ENCODE assay signal across 17 cellular contexts in genomic region chr20:24657878-24658620, GRCh38.
A peak's percentile ranks its signal among the peaks of the same experiment; 100 is the strongest.
DNase-seq lines count a peak whose midpoint lies in the region; ATAC-seq and TF ChIP-seq lines count a peak whose summit lies in the region.
"Had no signal": no experiment of that assay in that cellular context is flagged by ENCODE, and none has a peak within 500 bp of the region (broad histone marks: within the 10 kb centered on the region; RNA-seq: fewer than 3 reads in every experiment).

No MANE protein-coding gene starts in this region.

- H3K9me3 ChIP-seq in BLaER1 (no peaks in the 10 kb centered on the region), PC-3 (ENCODE audit: low read length) (no peaks in the 10 kb centered on the region), GM23248 (ENCODE audit: low read depth) (no peaks in the 10 kb centered on the region)

- in situ Hi-C loops in GM23248 (cut with MboI): no loop called here

- H3K27ac ChIP-seq in BLaER1 (no peak overlapping the region), PC-3 (ENCODE audit: low read length) (no peak overlapping the region), GM23248 (no peak overlapping the region)
- H3K27ac ChIP-seq: C4-2B had no signal

- H3F3A ChIP-seq in PC-3 (ENCODE audit: low read length, unreplicated experiment): no peaks in the 10 kb centered on the region
- no peaks in the 10 kb centered on the region for H3F3A ChIP-seq in GM23248 (ENCODE audit: insufficient read depth)

- TF ChIP-seq CTCF in PC-3 (conservative IDR thresholded peaks at IDR 0.05; ENCODE audit: low read depth, low read length) (no peak), chondrocyte (IDR thresholded peaks at IDR 0.05) (no peak)

- H3K27ac Mint-ChIP-seq in chondrocyte (ENCODE audit: unreplicated experiment): peak overlapping the region; percentile 74
- H3K27ac Mint-ChIP-seq in activated CD4-positive, alpha-beta T cell treated with anti-CD3 and anti-CD28 coated beads, Interleukin-2, amount 10 ng/mL, durations not matched to agents 7 days and 5 days: no peak overlapping the region
- H3K27ac Mint-ChIP-seq: IgD-negative memory B cell had no signal

- no peak overlapping the region for H3K4me3 Mint-ChIP-seq in chondrocyte (ENCODE audit: unreplicated experiment)
- no peak overlapping the region for H3K4me3 Mint-ChIP-seq in activated CD4-positive, alpha-beta T cell treated with anti-CD3 and anti-CD28 coated beads, Interleukin-2, amount 10 ng/mL, durations not matched to agents 7 days and 5 days
- H3K4me3 Mint-ChIP-seq: IgD-negative memory B cell had no signal

- H3K36me3 Mint-ChIP-seq in chondrocyte (ENCODE audit: low read depth): peaks cover 2% of the 10 kb centered on the region
- H3K36me3 Mint-ChIP-seq in activated CD4-positive, alpha-beta T cell treated with anti-CD3 and anti-CD28 coated beads, Interleukin-2, amount 10 ng/mL, durations not matched to agents 7 days and 5 days (ENCODE audit: low read depth): no peaks in the 10 kb centered on the region

- no TSS peak for BruUV-seq in PC-3 (replicated peaks; lab: Mats Ljungman, UMichigan)

- H2AFZ ChIP-seq in PC-3 (ENCODE audit: low read length) (peak overlapping the region; percentile 1; the same call in 1 of the 2 replicates), GM23248 (no peak overlapping the region)

- no peak for ATAC-seq in PC-3
- ATAC-seq: SK-N-SH treated with all-trans-retinoic acid at 6 μM for 48 hours had no signal

- POLR2A ChIA-PET in PC-3 (lab: Charles Lee; ENCODE audit: unreplicated experiment): no interaction called here
- POLR2A ChIA-PET in activated CD4-positive, alpha-beta T cell treated with anti-CD3 and anti-CD28 coated beads, Interleukin-2, amount 10 ng/mL, durations not matched to agents 7 days and 5 days (lab: Charles Lee): no interaction called here
- POLR2A ChIA-PET in HEK293T (lab: Yijun Ruan, JAX): no interaction called here

- H3K27me3 ChIP-seq in BLaER1 (no peaks in the 10 kb centered on the region), PC-3 (ENCODE audit: low read length) (no peaks in the 10 kb centered on the region), GM23248 (replicated peaks; ENCODE audit: insufficient read depth) (0 out of 2 replicates have a peak, but pooled peaks cover 2% of the 10 kb centered on the region)

- no peaks in the 10 kb centered on the region for H3K9me3 Mint-ChIP-seq in chondrocyte (ENCODE audit: low read depth)
- no peaks in the 10 kb centered on the region for H3K9me3 Mint-ChIP-seq in activated CD4-positive, alpha-beta T cell treated with anti-CD3 and anti-CD28 coated beads, Interleukin-2, amount 10 ng/mL, durations not matched to agents 7 days and 5 days
- H3K9me3 Mint-ChIP-seq: IgD-negative memory B cell had no signal

- WGBS in GM23248 (ENCODE audit: low coverage in 1 of 2, low lambda C conversion rate in 2 of 2, missing lambda C conversion rate in 2 of 2), 2 experiments: 83 to 85% methylated on average over 24 to 27 of the region's 27 CpGs

- H4K20me1 ChIP-seq in BLaER1 (no peaks in the 10 kb centered on the region), PC-3 (ENCODE audit: low read length) (no peaks in the 10 kb centered on the region), GM23248 (ENCODE audit: insufficient read depth) (no peaks in the 10 kb centered on the region)

- intact Hi-C loops in PC-3 (cut with micrococcal nuclease) (loop anchor here (2.0 kb wide), 1 partner anchor 123 kb away; no protein-coding TSS in a partner anchor), posterior vena cava (cut with DNase I) (no loop called here)

- H3K79me2 ChIP-seq in PC-3 (ENCODE audit: low read length) (no peaks in the 10 kb centered on the region), GM23248 (ENCODE audit: insufficient read depth) (no peaks in the 10 kb centered on the region)

- H3K4me2 ChIP-seq in BLaER1 (peak overlapping the region; percentile 67), PC-3 (ENCODE audit: low read length) (peak overlapping the region; percentile 44; the same call in 1 of the 2 replicates), GM23248 (ENCODE audit: unreplicated experiment) (no peak overlapping the region)

- H3K9ac ChIP-seq in BLaER1: no peak overlapping the region
- no peak overlapping the region for H3K9ac ChIP-seq in PC-3 (ENCODE audit: low read length)
- H3K9ac ChIP-seq in GM23248: no peak overlapping the region

- no peaks in the 10 kb centered on the region for H3K27me3 Mint-ChIP-seq in chondrocyte (ENCODE audit: low read depth)
- no peaks in the 10 kb centered on the region for H3K27me3 Mint-ChIP-seq in activated CD4-positive, alpha-beta T cell treated with anti-CD3 and anti-CD28 coated beads, Interleukin-2, amount 10 ng/mL, durations not matched to agents 7 days and 5 days

- DNase-seq in PC-3 (no peak), chondrocyte (ENCODE audit: low spot score) (peak; percentile 84), posterior vena cava (ENCODE audit: low spot score) (peak; percentile 76), HEK293T (ENCODE audit: extremely low spot score) (no peak), GM23248 (no peak)
- no peak for DNase-seq in activated CD4-positive, alpha-beta T cell treated with anti-CD3 and anti-CD28 coated beads, Interleukin-2, amount 10 ng/mL, durations not matched to agents 7 days and 5 days
- DNase-seq: Karpas-422, NCI-H1436 treated with DMSO at 0.1 percent for 48 hours, NCI-H2107, NCI-H510A, NCI-H774, RPMI8226, SHP77 treated with DMSO at 0.1 percent for 48 hours had no signal

- H3K4me1 Mint-ChIP-seq in chondrocyte (ENCODE audit: low read depth): peaks cover 48% of the 10 kb centered on the region
- H3K4me1 Mint-ChIP-seq in activated CD4-positive, alpha-beta T cell treated with anti-CD3 and anti-CD28 coated beads, Interleukin-2, amount 10 ng/mL, durations not matched to agents 7 days and 5 days: peaks cover 2% of the 10 kb centered on the region

- CTCF ChIA-PET in PC-3 (lab: Charles Lee) (no interaction called here), HEK293T (lab: Yijun Ruan, JAX) (no interaction called here)
- CTCF ChIA-PET in activated CD4-positive, alpha-beta T cell treated with anti-CD3 and anti-CD28 coated beads, Interleukin-2, amount 10 ng/mL, durations not matched to agents 7 days and 5 days (lab: Charles Lee): interaction anchor here (0.6 kb wide), 1 partner anchor 33 kb away, joined by 3 read pairs; no protein-coding TSS in a partner anchor

- no peaks in the 10 kb centered on the region for H3K9me2 ChIP-seq in PC-3 (replicated peaks; ENCODE audit: low read length)
- no peaks in the 10 kb centered on the region for H3K9me2 ChIP-seq in GM23248 (ENCODE audit: insufficient read depth)

- H3K4me1 ChIP-seq in BLaER1 (peaks cover 84% of the 10 kb centered on the region), PC-3 (ENCODE audit: insufficient read depth, low read length) (peaks cover 19% of the 10 kb centered on the region), GM23248 (ENCODE audit: insufficient read depth) (peaks cover 9% of the 10 kb centered on the region)

- H3K36me3 ChIP-seq in BLaER1 (no peaks in the 10 kb centered on the region), PC-3 (ENCODE audit: low read depth, low read length) (no peaks in the 10 kb centered on the region), GM23248 (ENCODE audit: low read depth) (no peaks in the 10 kb centered on the region)

- H3K4me3 ChIP-seq in BLaER1 (no peak overlapping the region), PC-3 (ENCODE audit: low read length) (no peak overlapping the region; the same call in 1 of the 2 replicates), GM23248 (no peak overlapping the region)

TF ChIP-seq in HEK293T, 16 proteins besides CTCF, POLR2A, EP300 and RAD21:
- TF ChIP-seq ARNT (IDR thresholded peaks at IDR 0.05): no peak
- TF ChIP-seq FOXM1 (IDR thresholded peaks at IDR 0.05; ENCODE audit: borderline replicate concordance): no peak
- no peak for TF ChIP-seq ZNF384 (IDR thresholded peaks at IDR 0.05)
- TF ChIP-seq PKNOX1 (IDR thresholded peaks at IDR 0.05): no peak
- TF ChIP-seq NFRKB (IDR thresholded peaks at IDR 0.05): no peak
- TF ChIP-seq L3MBTL2 (conservative IDR thresholded peaks at IDR 0.05): no peak
- TF ChIP-seq SP1 (IDR thresholded peaks at IDR 0.05): no peak
- TF ChIP-seq FOXA1 (IDR thresholded peaks at IDR 0.05): no peak
- no peak for TF ChIP-seq TARDBP (IDR thresholded peaks at IDR 0.05)
- no peak for TF ChIP-seq BHLHE40 (IDR thresholded peaks at IDR 0.05; ENCODE audit: borderline replicate concordance)
- no peak for TF ChIP-seq ELF4 (IDR thresholded peaks at IDR 0.05)
- no peak for TF ChIP-seq FOXK2 (IDR thresholded peaks at IDR 0.05)
- no peak for TF ChIP-seq CTBP1 (IDR thresholded peaks at IDR 0.05; ENCODE audit: borderline replicate concordance)
- TF ChIP-seq HDGF (IDR thresholded peaks at IDR 0.05; ENCODE audit: borderline replicate concordance): no peak
- TF ChIP-seq SUZ12 (IDR thresholded peaks at IDR 0.05): no peak
- TF ChIP-seq LEF1 (IDR thresholded peaks at IDR 0.05; ENCODE audit: borderline replicate concordance): no peak

Comparison
In these comparisons a context has a peak if more than half of its experiments do, and no peak if none do; other contexts are left out.
1. DNase-seq: peak in chondrocyte (single experiment) and posterior vena cava (single experiment); none in PC-3 (single experiment), activated CD4-positive, alpha-beta T cell treated with anti-CD3 and anti-CD28 coated beads, Interleukin-2, amount 10 ng/mL, durations not matched to agents 7 days and 5 days (single experiment), HEK293T (single experiment) and GM23248 (single experiment).